1 cellular context compared by ENCODE assay signal in genomic region chr5:151585970-151586369, GRCh38.
TF ChIP-seq lines count a peak whose summit lies in the region.

No MANE protein-coding gene starts in this region.

TF ChIP-seq in H1, 55 proteins besides CTCF, POLR2A, EP300 and RAD21 (continued from another document):
- TF ChIP-seq TEAD4 (IDR thresholded peaks at IDR 0.05; ENCODE audit: low read depth, low read length) (no peak), YY1 (IDR thresholded peaks at IDR 0.05; ENCODE audit: low read depth, low read length) (no peak), TAF7 (optimal IDR thresholded peaks at IDR 0.05; ENCODE audit: borderline replicate concordance, low read depth, low read length) (no peak), CHD2 (IDR thresholded peaks at IDR 0.05; ENCODE audit: low read length) (no peak)
